In the genomic region with DNA sequence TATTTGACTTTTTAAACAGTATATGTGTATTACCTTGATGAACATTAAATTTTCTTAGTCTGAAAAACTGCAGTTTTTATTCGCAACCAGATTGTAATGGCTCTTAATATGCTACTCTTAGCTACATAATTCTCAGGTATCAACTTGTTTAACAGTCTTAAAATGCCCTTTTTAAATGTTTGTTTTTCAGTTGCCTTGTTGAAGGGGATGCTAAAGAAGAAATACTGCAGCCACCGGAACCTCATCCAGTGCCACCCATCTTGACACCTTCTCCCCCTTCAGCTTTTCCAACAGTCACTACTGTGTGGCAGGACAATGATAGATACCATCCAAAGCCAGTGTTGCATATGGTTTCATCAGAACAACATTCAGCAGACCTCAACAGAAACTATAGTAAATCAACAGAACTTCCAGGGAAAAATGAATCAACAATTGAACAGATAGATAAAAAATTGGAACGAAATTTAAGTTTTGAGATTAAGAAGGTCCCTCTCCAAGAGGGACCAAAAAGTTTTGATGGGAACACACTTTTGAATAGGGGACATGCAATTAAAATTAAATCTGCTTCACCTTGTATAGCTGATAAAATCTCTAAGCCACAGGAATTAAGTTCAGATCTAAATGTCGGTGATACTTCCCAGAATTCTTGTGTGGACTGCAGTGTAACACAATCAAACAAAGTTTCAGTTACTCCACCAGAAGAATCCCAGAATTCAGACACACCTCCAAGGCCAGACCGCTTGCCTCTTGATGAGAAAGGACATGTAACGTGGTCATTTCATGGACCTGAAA, we compare ENCODE assay signal across 3 cellular contexts.
TF ChIP-seq lines count a peak whose summit lies in the region.

No MANE protein-coding gene starts in this region.

TF ChIP-seq in A549, 52 proteins besides CTCF, POLR2A, EP300 and RAD21:
- TF ChIP-seq, protein P1, sequence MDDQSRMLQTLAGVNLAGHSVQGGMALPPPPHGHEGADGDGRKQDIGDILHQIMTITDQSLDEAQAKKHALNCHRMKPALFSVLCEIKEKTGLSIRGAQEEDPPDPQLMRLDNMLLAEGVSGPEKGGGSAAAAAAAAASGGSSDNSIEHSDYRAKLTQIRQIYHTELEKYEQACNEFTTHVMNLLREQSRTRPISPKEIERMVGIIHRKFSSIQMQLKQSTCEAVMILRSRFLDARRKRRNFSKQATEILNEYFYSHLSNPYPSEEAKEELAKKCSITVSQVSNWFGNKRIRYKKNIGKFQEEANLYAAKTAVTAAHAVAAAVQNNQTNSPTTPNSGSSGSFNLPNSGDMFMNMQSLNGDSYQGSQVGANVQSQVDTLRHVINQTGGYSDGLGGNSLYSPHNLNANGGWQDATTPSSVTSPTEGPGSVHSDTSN (IDR thresholded peaks at IDR 0.05), result no peak
- no peak for TF ChIP-seq BHLHE40 (IDR thresholded peaks at IDR 0.05; ENCODE audit: low read depth, low read length)
- no peak for TF ChIP-seq CBX2 (IDR thresholded peaks at IDR 0.05; ENCODE audit: borderline replicate concordance, low read depth)
- TF ChIP-seq RFX5 (IDR thresholded peaks at IDR 0.05), result no peak
- no peak for TF ChIP-seq E2F6 (IDR thresholded peaks at IDR 0.05; ENCODE audit: borderline replicate concordance, low read depth)
- TF ChIP-seq SREBF2 (IDR thresholded peaks at IDR 0.05), result no peak
- TF ChIP-seq, protein P2, sequence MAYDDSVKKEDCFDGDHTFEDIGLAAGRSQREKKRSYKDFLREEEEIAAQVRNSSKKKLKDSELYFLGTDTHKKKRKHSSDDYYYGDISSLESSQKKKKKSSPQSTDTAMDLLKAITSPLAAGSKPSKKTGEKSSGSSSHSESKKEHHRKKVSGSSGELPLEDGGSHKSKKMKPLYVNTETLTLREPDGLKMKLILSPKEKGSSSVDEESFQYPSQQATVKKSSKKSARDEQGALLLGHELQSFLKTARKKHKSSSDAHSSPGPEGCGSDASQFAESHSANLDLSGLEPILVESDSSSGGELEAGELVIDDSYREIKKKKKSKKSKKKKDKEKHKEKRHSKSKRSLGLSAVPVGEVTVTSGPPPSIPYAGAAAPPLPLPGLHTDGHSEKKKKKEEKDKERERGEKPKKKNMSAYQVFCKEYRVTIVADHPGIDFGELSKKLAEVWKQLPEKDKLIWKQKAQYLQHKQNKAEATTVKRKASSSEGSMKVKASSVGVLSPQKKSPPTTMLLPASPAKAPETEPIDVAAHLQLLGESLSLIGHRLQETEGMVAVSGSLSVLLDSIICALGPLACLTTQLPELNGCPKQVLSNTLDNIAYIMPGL (CRISPR knock-in tag; IDR thresholded peaks at IDR 0.05; ENCODE audit: borderline replicate concordance), result no peak
- TF ChIP-seq CEBPB (IDR thresholded peaks at IDR 0.05), result no peak
- TF ChIP-seq RARB (CRISPR knock-in tag; IDR thresholded peaks at IDR 0.05), result no peak
- no peak for TF ChIP-seq MAX (IDR thresholded peaks at IDR 0.05)
- TF ChIP-seq HES2 (IDR thresholded peaks at IDR 0.05), result no peak

TF ChIP-seq in HCT116, 20 proteins besides CTCF, POLR2A, EP300 and RAD21:
- TF ChIP-seq ZFX (IDR thresholded peaks at IDR 0.05), result no peak
- TF ChIP-seq CEBPB (IDR thresholded peaks at IDR 0.05; ENCODE audit: low read depth), result 0 out of 2 replicates have a peak, but pooled peaks have one; percentile 43

TF ChIP-seq in GM12878, 131 proteins besides CTCF, POLR2A, EP300 and RAD21:
- TF ChIP-seq JUND (IDR thresholded peaks at IDR 0.05; ENCODE audit: low read depth, low read length) (no peak), IKZF2 (IDR thresholded peaks at IDR 0.05) (no peak), RELA (IDR thresholded peaks at IDR 0.05; ENCODE audit: borderline replicate concordance, partially characterized antibody) (no peak), NR2F1 (conservative IDR thresholded peaks at IDR 0.05) (no peak), ZBTB11 (CRISPR knock-in tag; IDR thresholded peaks at IDR 0.05) (no peak), RCOR1 (conservative IDR thresholded peaks at IDR 0.05; ENCODE audit: low read depth, low read length) (no peak), TBL1XR1 (IDR thresholded peaks at IDR 0.05; ENCODE audit: low read depth, low read length) (no peak), PAX5 (IDR thresholded peaks at IDR 0.05; ENCODE audit: borderline replicate concordance, low read depth, low read length) (no peak), HDGF (IDR thresholded peaks at IDR 0.05) (no peak), CHD2 (IDR thresholded peaks at IDR 0.05; ENCODE audit: borderline replicate concordance, low read depth, low read length) (no peak), FOS (IDR thresholded peaks at IDR 0.05; ENCODE audit: borderline replicate concordance, extremely low read depth, insufficient read length) (no peak), SUZ12 (IDR thresholded peaks at IDR 0.05; ENCODE audit: unreplicated experiment) (no peak), ELK1 (IDR thresholded peaks at IDR 0.05; ENCODE audit: low read depth, low read length) (no peak), WRNIP1 (IDR thresholded peaks at IDR 0.05; ENCODE audit: borderline replicate concordance, low read depth, low read length) (no peak), SREBF1 (IDR thresholded peaks at IDR 0.05; ENCODE audit: low read length) (no peak)
- TF ChIP-seq, protein P3, sequence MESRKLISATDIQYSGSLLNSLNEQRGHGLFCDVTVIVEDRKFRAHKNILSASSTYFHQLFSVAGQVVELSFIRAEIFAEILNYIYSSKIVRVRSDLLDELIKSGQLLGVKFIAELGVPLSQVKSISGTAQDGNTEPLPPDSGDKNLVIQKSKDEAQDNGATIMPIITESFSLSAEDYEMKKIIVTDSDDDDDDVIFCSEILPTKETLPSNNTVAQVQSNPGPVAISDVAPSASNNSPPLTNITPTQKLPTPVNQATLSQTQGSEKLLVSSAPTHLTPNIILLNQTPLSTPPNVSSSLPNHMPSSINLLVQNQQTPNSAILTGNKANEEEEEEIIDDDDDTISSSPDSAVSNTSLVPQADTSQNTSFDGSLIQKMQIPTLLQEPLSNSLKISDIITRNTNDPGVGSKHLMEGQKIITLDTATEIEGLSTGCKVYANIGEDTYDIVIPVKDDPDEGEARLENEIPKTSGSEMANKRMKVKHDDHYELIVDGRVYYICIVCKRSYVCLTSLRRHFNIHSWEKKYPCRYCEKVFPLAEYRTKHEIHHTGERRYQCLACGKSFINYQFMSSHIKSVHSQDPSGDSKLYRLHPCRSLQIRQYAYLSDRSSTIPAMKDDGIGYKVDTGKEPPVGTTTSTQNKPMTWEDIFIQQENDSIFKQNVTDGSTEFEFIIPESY (IDR thresholded peaks at IDR 0.05), result no peak
- TF ChIP-seq, protein P4, sequence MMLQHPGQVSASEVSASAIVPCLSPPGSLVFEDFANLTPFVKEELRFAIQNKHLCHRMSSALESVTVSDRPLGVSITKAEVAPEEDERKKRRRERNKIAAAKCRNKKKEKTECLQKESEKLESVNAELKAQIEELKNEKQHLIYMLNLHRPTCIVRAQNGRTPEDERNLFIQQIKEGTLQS (IDR thresholded peaks at IDR 0.05; ENCODE audit: borderline replicate concordance, extremely low read depth, low read depth, low read length), result no peak
